Comparison of ENCODE assay signal across 7 cellular contexts in genomic region chr4:25914670-25915358, GRCh38. TPM values are rescaled to one million over a fixed set of nuclear protein-coding genes. Genes with fewer than 3 reads are reported as not detected.
DNase-seq lines count a peak whose midpoint lies in the region; ATAC-seq, FAIRE-seq and TF ChIP-seq lines count a peak whose summit lies in the region.

No MANE protein-coding gene starts in this region.

- TF ChIP-seq EP300 in H1 (IDR thresholded peaks at IDR 0.05; ENCODE audit: borderline replicate concordance in 1 of 2, low read depth in 2 of 2, low read length in 2 of 2) (no peak), ovary (IDR thresholded peaks at IDR 0.05) (no peak)

- peak overlapping the region; percentile 85; the same call in 1 of the 2 replicates for H2BK12ac ChIP-seq in H1 (ENCODE audit: low read depth, low read length)

- peak overlapping the region; percentile 6 for H3K4ac ChIP-seq in H1 (replicated peaks; ENCODE audit: insufficient read length, low read depth, low read length)

- no peak for ATAC-seq in HG03196 (IDR thresholded peaks at IDR 0.05; ENCODE audit: unreplicated experiment)

- H3K4me1 ChIP-seq in H1 (replicated peaks in 1 of 4; ENCODE audit: control insufficient read depth in 3 of 4, insufficient read depth in 4 of 4, low read length in 3 of 4), result peaks cover 3 to 7% (median 5%) of the 10 kb centered on the region in 4 experiments; a peak in 6 of 7 replicates
- peaks cover 2% of the 10 kb centered on the region for H3K4me1 ChIP-seq in ovary (ENCODE audit: insufficient read depth)

- H2BK5ac ChIP-seq in H1 (ENCODE audit: low read depth, low read length), result peak overlapping the region; percentile 97

- H2AK5ac ChIP-seq in H1 (ENCODE audit: low read depth, low read length), result no peak overlapping the region

- TF ChIP-seq POLR2A in H1 (IDR thresholded peaks at IDR 0.05; ENCODE audit: control extremely low read depth in 1 of 2, low read depth in 2 of 2, low read length in 2 of 2) (no peak), ovary (IDR thresholded peaks at IDR 0.05) (no peak)

- peak overlapping the region; percentile 59; the same call in 1 of the 2 replicates for H2AFZ ChIP-seq in H1 (ENCODE audit: low read length)

- H3K14ac ChIP-seq in H1 (ENCODE audit: insufficient read length), result no peak overlapping the region

- no peak for TF ChIP-seq CTCF in GM20000 (IDR thresholded peaks at IDR 0.05; ENCODE audit: extremely low read depth, missing control alignments)
- no peak for TF ChIP-seq CTCF in H1 (IDR thresholded peaks at IDR 0.05; ENCODE audit: control extremely low read depth in 1 of 3, insufficient read depth in 1 of 3, low read depth in 1 of 3, low read length in 3 of 3)
- TF ChIP-seq CTCF in ovary (IDR thresholded peaks at IDR 0.05), result no peak

- POLR2A ChIA-PET in H1 (lab: Charles Lee; ENCODE audit: partially characterized antibody), result interaction anchor here (0.7 to 3.6 kb wide), 10 partner anchors 8 to 260 kb away, joined by 3 to 11 read pairs (median 4); no protein-coding TSS in a partner anchor

- CTCF ChIA-PET in H1 (lab: Charles Lee; ENCODE audit: partially characterized antibody), result interaction anchor here (1.2 to 2.9 kb wide), 3 partner anchors 11 to 65 kb away, joined by 3 to 9 read pairs (median 7); no protein-coding TSS in a partner anchor

- intact Hi-C loops in ovary (cut with DNase I), result no loop called here

- no peak overlapping the region for H4K5ac ChIP-seq in H1 (ENCODE audit: insufficient read length, low read depth, low read length)

- H2BK15ac ChIP-seq in H1 (ENCODE audit: low read length), result peak overlapping the region; percentile 50

- TF ChIP-seq RAD21 in H1 (IDR thresholded peaks at IDR 0.05 in 1 of 2, conservative IDR thresholded peaks at IDR 0.05 in 1 of 2; ENCODE audit: low read depth in 2 of 2, low read length in 2 of 2), result no peak

- H4K8ac ChIP-seq in H1 (ENCODE audit: extremely low read depth, insufficient read depth, low read length), result no peak overlapping the region

- peaks cover 0 to 8% (median 4%) of the 10 kb centered on the region in 4 experiments; a peak in 3 of 7 replicates for H3K27me3 ChIP-seq in H1 (replicated peaks in 1 of 4; ENCODE audit: control insufficient read depth in 3 of 4, extremely low read depth in 1 of 4, insufficient read depth in 3 of 4, low read length in 3 of 4)
- H3K27me3 ChIP-seq in ovary, result no peaks in the 10 kb centered on the region

- peak overlapping the region; percentile 45 for H4K91ac ChIP-seq in H1 (replicated peaks; ENCODE audit: insufficient read length, low read length)

- 0 out of 4 replicates have a peak, but pooled peaks cover 0 to 7% of the 10 kb centered on the region in 2 experiments for H3K79me2 ChIP-seq in H1 (ENCODE audit: control insufficient read depth in 1 of 2, insufficient read depth in 2 of 2, low read length in 2 of 2)

- FAIRE-seq in H1 (lab: Jason Lieb, UNC), result peak; percentile 7

- no peak overlapping the region for H3K23ac ChIP-seq in H1 (ENCODE audit: insufficient read length)

- H3K27ac ChIP-seq in H1 (ENCODE audit: low read depth, low read length), result peak overlapping the region; percentile 83
- peak overlapping the region; percentile 57 to 82 for H3K27ac ChIP-seq in ovary

- no peak overlapping the region for H2BK20ac ChIP-seq in H1 (ENCODE audit: low read length)

- peak overlapping the region; percentile 71 for H3K18ac ChIP-seq in H1 (ENCODE audit: extremely low read depth, low read length)

- H3K4me3 ChIP-seq in H1 (ENCODE audit: extremely low read depth in 1 of 4, insufficient read depth in 2 of 4, low read depth in 3 of 4, low read length in 4 of 4), result peak overlapping the region; percentile 75 to 89 (median 82)
- peak overlapping the region; percentile 89 for H3K4me3 ChIP-seq in ovary

- DNase-seq in GM20000 (ENCODE audit: low spot score), result peak; percentile 12
- peak; percentile 47 for DNase-seq in NCI-H82 treated with DMSO at 0.1 percent for 48 hours (lab: John Stamatoyannopoulos, UW; ENCODE audit: unreplicated experiment)
- DNase-seq in H1 (ENCODE audit: low read depth in 1 of 2, low spot score in 2 of 2), result no peak
- no peak for DNase-seq in ovary
- DNase-seq in NCI-H226, result no peak
- DNase-seq in NOMO-1 treated with dmso at 0.1 percent for 144 hours (lab: John Stamatoyannopoulos, UW; ENCODE audit: unreplicated experiment), result no peak

- H3K4me2 ChIP-seq in H1 (ENCODE audit: insufficient read depth in 1 of 2, low read depth in 2 of 2, low read length in 2 of 2), result peak overlapping the region; percentile 72 to 95

- 60% methylated on average over 8 of the region's 8 CpGs; no CpG with 5 or more reads in 1 of the 2 experiments for WGBS in H1 (ENCODE audit: extremely low coverage in 1 of 2, insufficient coverage in 1 of 2, insufficient read length in 1 of 2, insufficient replicate concordance in 2 of 2, low coverage in 1 of 2, low lambda C conversion rate in 2 of 2, missing lambda C conversion rate in 1 of 2), 2 experiments
- 28 to 32% (median 31%) methylated on average over 8 of the region's 8 CpGs for WGBS in ovary, 3 donors

- no peaks in the 10 kb centered on the region for H4K20me1 ChIP-seq in H1 (replicated peaks in 1 of 2; ENCODE audit: control insufficient read depth in 1 of 2, insufficient read depth in 2 of 2, low read length in 2 of 2)

- H3K79me1 ChIP-seq in H1 (ENCODE audit: low read depth, low read length), result 0 out of 2 replicates have a peak, but pooled peaks cover 2% of the 10 kb centered on the region

- no peak overlapping the region for H2BK120ac ChIP-seq in H1 (replicated peaks; ENCODE audit: low read depth, low read length)

- peak overlapping the region; percentile 46 to 84 (median 78) for H3K9ac ChIP-seq in H1 (replicated peaks in 1 of 4; ENCODE audit: extremely low read depth in 1 of 4, low read depth in 3 of 4, low read length in 3 of 4)

- peaks cover 9% of the 10 kb centered on the region for H3K23me2 ChIP-seq in H1 (ENCODE audit: low read depth, low read length)

- H3K9me3 ChIP-seq in H1 (ENCODE audit: insufficient read depth in 2 of 2, low read depth in 1 of 2, low read length in 1 of 2) (no peaks in the 10 kb centered on the region; a peak in 1 of 4 replicates), ovary (no peaks in the 10 kb centered on the region)

- H3K56ac ChIP-seq in H1 (replicated peaks; ENCODE audit: insufficient read length, low read depth, low read length), result no peak overlapping the region

- H3K36me3 ChIP-seq in H1 (ENCODE audit: control insufficient read depth in 2 of 4, insufficient read depth in 4 of 4, low read length in 3 of 4), result no peaks in the 10 kb centered on the region
- H3K36me3 ChIP-seq in ovary, result no peaks in the 10 kb centered on the region

TF ChIP-seq in H1, 55 proteins besides CTCF, POLR2A, EP300 and RAD21:
- TF ChIP-seq EZH2 (IDR thresholded peaks at IDR 0.05; ENCODE audit: low read depth, low read length, severe bottlenecking) (no peak), RBBP5 (IDR thresholded peaks at IDR 0.05; ENCODE audit: borderline replicate concordance, low read depth, low read length) (no peak)

RNA-seq across cellular contexts. Expression of gene SMIM20, which starts 0.8 kb away (rescaled TPM):
- total RNA-seq in H1 (2021; fragmentation: NEBNext Ultra II Directional; extraction: Animal tissue kit (Norgen Biotek cat#: 25700)), result 30.9 and 36.9 TPM in 2 replicates
- 15.8 and 21.9 TPM in 2 replicates for polyA plus RNA-seq in H1 (2011; rRNA removed)
- 33.6 TPM for polyA plus RNA-seq in H1 (2011; cell fraction: cytosol; rRNA removed)
- polyA plus RNA-seq in H1 (2011; cell fraction: nucleus; rRNA removed), result 10.5 TPM
- 35.0 to 46.1 TPM (median 40.6 TPM) in 4 replicates for polyA plus RNA-seq in H1 (2012, experiment 1 of 2)
- polyA plus RNA-seq in H1 (2012, experiment 2 of 2), result 19.5 TPM
- 40.4 TPM for polyA plus RNA-seq in H1 (2013, experiment 1 of 2)
- 42.1 TPM for polyA plus RNA-seq in H1 (2013, experiment 2 of 2)
- polyA minus RNA-seq in H1 (2011; rRNA and poly(A)+ RNA removed), result 1.7 and 3.7 TPM in 2 replicates
- polyA minus RNA-seq in H1 (2011; cell fraction: cytosol; rRNA and poly(A)+ RNA removed), result 7.4 TPM
- polyA minus RNA-seq in H1 (2011; cell fraction: nucleus; rRNA and poly(A)+ RNA removed), result 11.1 TPM
- total RNA-seq in ovary, result 10 to 100 TPM; 25.4 to 36.8 (median 28.6) TPM
- 10 to 100 TPM; 38.5 to 46.9 TPM for polyA plus RNA-seq in ovary

RNA-seq across cellular contexts. Expression of gene SEL1L3, which starts 52.0 kb away (rescaled TPM):
- 51.0 and 54.0 TPM in 2 replicates for total RNA-seq in H1 (2021; fragmentation: NEBNext Ultra II Directional; extraction: Animal tissue kit (Norgen Biotek cat#: 25700))
- 16.0 and 18.2 TPM in 2 replicates for polyA plus RNA-seq in H1 (2011; rRNA removed)
- 22.2 TPM for polyA plus RNA-seq in H1 (2011; cell fraction: cytosol; rRNA removed)
- polyA plus RNA-seq in H1 (2011; cell fraction: nucleus; rRNA removed), result 28.7 TPM
- 39.3 to 45.2 TPM (median 42.7 TPM) in 4 replicates for polyA plus RNA-seq in H1 (2012, experiment 1 of 2)
- polyA plus RNA-seq in H1 (2012, experiment 2 of 2), result 6.8 TPM
- 88.0 TPM for polyA plus RNA-seq in H1 (2013, experiment 1 of 2)
- 91.6 TPM for polyA plus RNA-seq in H1 (2013, experiment 2 of 2)
- 87.9 and 134 TPM in 2 replicates for polyA minus RNA-seq in H1 (2011; rRNA and poly(A)+ RNA removed)
- polyA minus RNA-seq in H1 (2011; cell fraction: cytosol; rRNA and poly(A)+ RNA removed), result 27.7 TPM
- polyA minus RNA-seq in H1 (2011; cell fraction: nucleus; rRNA and poly(A)+ RNA removed), result 60.5 TPM
- 10 to 100 TPM in 3 of 7 donors, 1 to 10 TPM in 4; 5.0 to 27.7 (median 8.3) TPM for total RNA-seq in ovary
- 10 to 100 TPM in 1 of 2 donors, 1 to 10 TPM in 1; 4.4 to 19.2 TPM for polyA plus RNA-seq in ovary

Comparison
In these comparisons a context has a peak if more than half of its experiments do, and no peak if none do; other contexts are left out.
1. DNase-seq: peak in GM20000 (single experiment) and NCI-H82 treated with DMSO at 0.1 percent for 48 hours (single experiment); none in H1 (0 of 2), ovary (0 of 5), NCI-H226 (single experiment) and NOMO-1 treated with dmso at 0.1 percent for 144 hours (single experiment).